Comparison of ENCODE assay signal across 1 cellular context in the genomic region with DNA sequence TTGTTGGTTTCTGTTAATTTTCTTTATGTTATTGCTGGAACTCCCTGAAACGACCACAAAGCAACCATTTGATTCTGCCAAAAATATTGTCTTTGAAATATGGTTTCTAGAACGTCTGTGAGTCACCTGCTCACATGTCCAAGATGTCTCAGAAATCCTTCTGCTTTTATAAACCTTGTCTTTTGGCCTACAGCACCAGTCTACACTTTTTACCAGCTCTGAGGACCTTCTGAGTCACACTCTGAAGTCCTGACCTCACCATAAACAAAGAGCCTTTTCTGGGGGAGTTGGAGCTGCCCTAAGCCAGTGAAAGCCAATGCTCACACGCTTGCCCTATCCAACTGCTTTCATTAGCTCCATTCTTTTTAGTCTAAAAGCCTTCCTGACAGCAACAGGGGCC.
TF ChIP-seq lines count a peak whose summit lies in the region.

No MANE protein-coding gene starts in this region.

TF ChIP-seq in IMR-90, 13 proteins besides CTCF, POLR2A, EP300 and RAD21 (continued from another document):
- TF ChIP-seq, protein P1, sequence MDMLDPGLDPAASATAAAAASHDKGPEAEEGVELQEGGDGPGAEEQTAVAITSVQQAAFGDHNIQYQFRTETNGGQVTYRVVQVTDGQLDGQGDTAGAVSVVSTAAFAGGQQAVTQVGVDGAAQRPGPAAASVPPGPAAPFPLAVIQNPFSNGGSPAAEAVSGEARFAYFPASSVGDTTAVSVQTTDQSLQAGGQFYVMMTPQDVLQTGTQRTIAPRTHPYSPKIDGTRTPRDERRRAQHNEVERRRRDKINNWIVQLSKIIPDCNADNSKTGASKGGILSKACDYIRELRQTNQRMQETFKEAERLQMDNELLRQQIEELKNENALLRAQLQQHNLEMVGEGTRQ (IDR thresholded peaks at IDR 0.05; ENCODE audit: low read depth, low read length) = no peak
- TF ChIP-seq RFX5 (IDR thresholded peaks at IDR 0.05; ENCODE audit: low read depth, low read length) (no peak), BHLHE40 (IDR thresholded peaks at IDR 0.05; ENCODE audit: low read depth, low read length) (no peak), SMC3 (IDR thresholded peaks at IDR 0.05; ENCODE audit: low read depth, low read length) (no peak)
- TF ChIP-seq, protein P2, sequence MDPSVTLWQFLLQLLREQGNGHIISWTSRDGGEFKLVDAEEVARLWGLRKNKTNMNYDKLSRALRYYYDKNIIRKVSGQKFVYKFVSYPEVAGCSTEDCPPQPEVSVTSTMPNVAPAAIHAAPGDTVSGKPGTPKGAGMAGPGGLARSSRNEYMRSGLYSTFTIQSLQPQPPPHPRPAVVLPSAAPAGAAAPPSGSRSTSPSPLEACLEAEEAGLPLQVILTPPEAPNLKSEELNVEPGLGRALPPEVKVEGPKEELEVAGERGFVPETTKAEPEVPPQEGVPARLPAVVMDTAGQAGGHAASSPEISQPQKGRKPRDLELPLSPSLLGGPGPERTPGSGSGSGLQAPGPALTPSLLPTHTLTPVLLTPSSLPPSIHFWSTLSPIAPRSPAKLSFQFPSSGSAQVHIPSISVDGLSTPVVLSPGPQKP (IDR thresholded peaks at IDR 0.05; ENCODE audit: borderline replicate concordance, low read depth, low read length) = no peak
